In the genomic region with DNA sequence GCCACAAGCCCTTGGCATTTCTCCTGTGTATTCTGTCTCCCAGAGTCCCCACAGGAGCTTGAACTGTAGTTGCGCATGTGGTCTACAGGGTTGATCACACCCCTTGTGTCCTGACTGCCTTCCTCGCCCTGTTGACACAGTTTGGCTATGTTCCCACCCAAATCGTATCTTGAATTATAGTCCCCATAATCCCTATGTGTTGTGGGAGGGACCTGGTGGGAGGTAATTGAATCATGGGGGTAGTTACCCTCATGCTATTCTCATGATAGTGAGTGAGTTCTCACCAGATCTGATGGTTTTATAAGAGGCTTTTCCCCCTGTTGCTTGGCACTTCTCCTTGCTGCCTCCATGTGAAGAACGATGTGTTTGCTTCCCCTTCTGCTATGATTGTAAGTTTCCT, we compare ENCODE assay signal across 9 cellular contexts. TPM values are rescaled to one million over a fixed set of nuclear protein-coding genes. Genes with fewer than 3 reads are reported as not detected.
"Had no signal": no experiment of that assay in that cellular context is flagged by ENCODE, and none has a peak within 500 bp of the region (broad histone marks: within the 10 kb centered on the region; RNA-seq: fewer than 3 reads in every experiment).

No MANE protein-coding gene starts in this region.

- ATAC-seq: GM23338, K562 had no signal

- H3K4me3 Mint-ChIP-seq: GM23338, H9, HFFc6 had no signal

- H3K27ac Mint-ChIP-seq: GM23338, HFFc6 had no signal

- DNase-seq: H9, HCEC 1CT, HFFc6, IMR-90, KG1 had no signal

- H3K9me3 Mint-ChIP-seq: GM23338, H9, HFFc6 had no signal

- H3K4me3 ChIP-seq: GM23338, K562 had no signal

RNA-seq across cellular contexts. Expression of a gene that starts 21.2 kb away (rescaled TPM):
- total RNA-seq: HFFc6, HT-29, IMR-90, K562 had no signal
- polyA plus RNA-seq: IMR-90 had no signal

RNA-seq across cellular contexts. Expression of a gene that starts 27.7 kb away (rescaled TPM):
- total RNA-seq: H1, H9, HFFc6, HT-29, IMR-90, K562 had no signal
- polyA plus RNA-seq: GM23338, H1, IMR-90, K562 had no signal
